ENCODE assay signal across 8 cellular contexts in the genomic region with DNA sequence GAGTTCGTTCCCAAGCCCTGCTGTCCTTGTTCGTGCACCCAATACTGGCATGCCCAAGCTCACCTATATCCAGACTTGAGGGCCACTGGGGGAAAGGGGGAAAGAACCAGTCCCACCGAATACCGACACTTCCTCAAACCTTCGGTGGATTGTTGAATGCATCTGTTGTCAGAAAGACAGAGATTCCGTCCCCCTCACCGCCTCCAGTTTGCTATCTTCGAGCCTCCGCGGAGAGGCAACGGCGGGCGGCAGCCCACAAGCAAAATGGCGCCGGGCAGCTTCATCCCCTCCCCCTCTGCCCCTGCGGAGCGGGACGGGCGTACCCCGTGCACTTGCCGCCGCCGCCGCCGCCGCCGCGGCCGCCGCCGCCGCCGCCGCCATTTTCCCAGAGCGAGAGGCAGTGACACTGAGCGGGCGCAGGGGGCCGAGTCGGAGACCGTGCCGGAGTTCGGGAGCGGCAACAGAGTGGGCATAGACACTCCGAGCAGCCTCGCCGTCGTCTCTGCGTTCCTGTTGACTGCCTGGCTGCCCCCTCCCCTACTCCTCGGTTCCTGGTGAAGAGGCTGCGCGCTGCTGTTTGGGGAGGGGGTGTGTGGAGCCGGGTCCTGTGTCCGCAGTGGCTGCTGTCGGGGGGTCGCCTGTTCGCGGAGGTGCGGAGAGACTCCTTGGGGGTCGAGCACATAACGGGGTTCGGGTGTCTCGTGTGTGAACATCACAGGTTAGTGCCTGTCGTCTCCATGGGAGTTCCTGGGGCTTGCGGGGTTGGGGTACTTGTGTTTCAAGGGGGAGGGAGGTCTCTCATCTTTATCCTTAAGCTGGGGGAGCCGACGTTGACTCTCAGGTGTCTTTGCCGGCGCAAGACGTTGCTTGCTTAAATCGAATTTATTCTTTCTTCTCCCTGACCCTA. TPM values are rescaled to one million over a fixed set of nuclear protein-coding genes. Genes with fewer than 3 reads are reported as not detected.
DNase-seq lines count a peak whose midpoint lies in the region; ATAC-seq and TF ChIP-seq lines count a peak whose summit lies in the region.

TSS of gene KMT2E (plus strand) at position 388 of the 907 bp plus-strand sequence. CDS start 26,748 bp downstream, outside the sequence.

- TF ChIP-seq CTCF in right atrium auricular region (IDR thresholded peaks at IDR 0.05): no peak
- peak in 1 of 4 experiments; percentile 43 for TF ChIP-seq CTCF in uterus (IDR thresholded peaks at IDR 0.05)

- peaks cover 5% of the 10 kb centered on the region for H3K27me3 Mint-ChIP-seq in T-helper 17 cell

- H3K4me3 ChIP-seq in right atrium auricular region (peak within 1 kb of the TSS; percentile 76 to 93), rectal smooth muscle tissue (ENCODE audit: low read length) (peak within 1 kb of the TSS; percentile 94), uterus (peak within 1 kb of the TSS; percentile 97 to 99)

- H3K27ac ChIP-seq in right atrium auricular region (peak within 1 kb of the TSS; percentile 100), rectal smooth muscle tissue (ENCODE audit: low read depth, low read length) (peak within 1 kb of the TSS; percentile 96), uterus (peak within 1 kb of the TSS; percentile 99 to 100)

- H3K4me3 Mint-ChIP-seq in T-helper 17 cell: peak within 1 kb of the TSS; percentile 98

- peaks cover 47% of the 10 kb centered on the region for H3K4me1 Mint-ChIP-seq in T-helper 17 cell

- H3K27me3 ChIP-seq in right atrium auricular region (no peaks in the 10 kb centered on the region), rectal smooth muscle tissue (ENCODE audit: control insufficient read depth, insufficient read depth, low read length) (no peaks in the 10 kb centered on the region), uterus (no peaks in the 10 kb centered on the region)

- peak; percentile 30 for ATAC-seq in HG02642 (IDR thresholded peaks at IDR 0.05; ENCODE audit: poor library complexity, unreplicated experiment)
- ATAC-seq in T-helper 17 cell: peak; percentile 38

- DNase-seq in NCI-H1417 (lab: John Stamatoyannopoulos, UW) (peak; percentile 94 to 95 (median 94)), T-helper 17 cell (peak; percentile 84 to 94 (median 87)), amniotic stem cell (lab: John Stamatoyannopoulos, UW) (peak; percentile 63), right atrium auricular region (ENCODE audit: low spot score) (peak; percentile 90), uterus (peak; percentile 90)

- H3K36me3 ChIP-seq in right atrium auricular region: no peaks in the 10 kb centered on the region
- peaks cover 8% of the 10 kb centered on the region for H3K36me3 ChIP-seq in rectal smooth muscle tissue (ENCODE audit: control insufficient read depth, insufficient read depth, low read length)
- H3K36me3 ChIP-seq in uterus: no peaks in the 10 kb centered on the region

- H3K36me3 Mint-ChIP-seq in T-helper 17 cell (ENCODE audit: low read depth): peaks cover 11% of the 10 kb centered on the region

- peak; percentile 71 for TF ChIP-seq POLR2A in GM10847 (IDR thresholded peaks at IDR 0.05; ENCODE audit: extremely low read depth, insufficient read length)
- peak; percentile 73 to 82 for TF ChIP-seq POLR2A in uterus (IDR thresholded peaks at IDR 0.05)

- peak within 1 kb of the TSS; percentile 100 for H3K9ac ChIP-seq in rectal smooth muscle tissue (ENCODE audit: low read length)

- H3K4me1 ChIP-seq in right atrium auricular region: peaks cover 0 to 43% of the 10 kb centered on the region in 2 donors
- peaks cover 15% of the 10 kb centered on the region for H3K4me1 ChIP-seq in rectal smooth muscle tissue (ENCODE audit: control insufficient read depth, insufficient read depth, low read length)
- H3K4me1 ChIP-seq in uterus: no peaks in the 10 kb centered on the region

- peak within 1 kb of the TSS; percentile 100 for H3K27ac Mint-ChIP-seq in T-helper 17 cell

- no peaks in the 10 kb centered on the region for H3K9me3 ChIP-seq in T-helper 17 cell (ENCODE audit: control insufficient read depth, low read length, poor library complexity, severe bottlenecking)
- no peaks in the 10 kb centered on the region for H3K9me3 ChIP-seq in right atrium auricular region
- no peaks in the 10 kb centered on the region for H3K9me3 ChIP-seq in uterus

- intact Hi-C loops in uterus (cut with DNase I; ENCODE audit: low total_unique reads): no loop called here

RNA-seq across cellular contexts. Expression of gene KMT2E, which starts in this region (rescaled TPM):
- total RNA-seq in T-helper 17 cell (100 to 1,000 TPM; 285 to 301 TPM), right atrium auricular region (10 to 100 TPM; 51.4 to 81.3 TPM), uterus (100 to 1,000 TPM in 3 of 4 donors, 10 to 100 TPM in 1; 61.5 to 208 (median 148) TPM)

Comparison
In these comparisons a context has a peak if more than half of its experiments do, and no peak if none do; other contexts are left out.
1. Peak in every context shown above with its lines: DNase-seq, ATAC-seq, H3K4me3 ChIP-seq and H3K27ac ChIP-seq.